Comparison of ENCODE assay signal across 8 cellular contexts in the genomic region with DNA sequence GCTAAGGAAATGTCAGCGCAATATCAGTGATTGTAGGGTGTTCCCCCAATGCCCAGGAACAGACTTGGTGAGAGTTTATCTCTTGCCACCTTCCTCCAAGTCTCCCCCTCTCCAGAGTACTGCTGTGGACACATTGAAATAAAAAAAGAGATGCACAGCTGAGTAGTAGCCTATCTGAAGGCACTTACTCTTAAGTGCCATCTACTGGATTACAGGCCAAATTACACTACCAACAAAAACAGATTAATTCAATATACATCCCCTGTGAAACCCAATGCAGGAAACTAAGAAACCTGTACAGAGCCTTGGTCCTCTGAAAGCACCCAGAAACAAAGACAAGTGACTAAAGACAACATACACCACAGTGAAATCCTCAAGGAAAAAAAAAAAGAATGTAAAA.
DNase-seq lines count a peak whose midpoint lies in the region; ATAC-seq and TF ChIP-seq lines count a peak whose summit lies in the region.

No MANE protein-coding gene starts in this region.

- no peak overlapping the region for H3K4me3 Mint-ChIP-seq in CD4-positive, alpha-beta T cell

- H3K9me3 Mint-ChIP-seq in CD4-positive, alpha-beta T cell = no peaks in the 10 kb centered on the region

- DNase-seq in Kasumi-1 (lab: John Stamatoyannopoulos, UW) (peak; percentile 45 to 49), cerebellar cortex (ENCODE audit: low spot score) (peak; percentile 1), cerebellar nuclear complex (lab: John Stamatoyannopoulos, UW) (no peak)
- no peak for DNase-seq in activated effector memory CD4-positive, alpha-beta T cell treated with anti-CD3 and anti-CD28 coated beads, Interleukin-2, amount 50 U/mL, for 16 hours
- no peak for DNase-seq in CD4-positive, alpha-beta T cell

- no peaks in the 10 kb centered on the region for H3K27me3 ChIP-seq in CD4-positive, alpha-beta T cell (ENCODE audit: control insufficient read depth, insufficient read depth, low read length)

- ATAC-seq in GM18861 (IDR thresholded peaks at IDR 0.05; ENCODE audit: unreplicated experiment) = peak; percentile 70
- ATAC-seq in activated CD4-positive, CD25-positive, alpha-beta regulatory T cell treated with anti-CD3 and anti-CD28 coated beads, Interleukin-2, amount 50 U/mL, for 24 hours = no peak
- ATAC-seq in CD4-positive, alpha-beta T cell (ENCODE audit: poor library complexity) = no peak

- no peaks in the 10 kb centered on the region for H3K4me1 Mint-ChIP-seq in CD4-positive, alpha-beta T cell (ENCODE audit: low read depth)

- peaks cover 4% of the 10 kb centered on the region for H3K27me3 Mint-ChIP-seq in CD4-positive, alpha-beta T cell

- CTCF ChIA-PET in CD4-positive, alpha-beta T cell (lab: Charles Lee) = no interaction called here

- peak; percentile 69 for TF ChIP-seq CTCF in 22Rv1 (IDR thresholded peaks at IDR 0.05)
- TF ChIP-seq CTCF in CD4-positive, alpha-beta T cell (IDR thresholded peaks at IDR 0.05) = no peak

- H3K27ac Mint-ChIP-seq in CD4-positive, alpha-beta T cell = no peak overlapping the region

- no peak overlapping the region for H3K27ac ChIP-seq in 22Rv1
- H3K27ac ChIP-seq in CD4-positive, alpha-beta T cell (ENCODE audit: low read depth, low read length) = no peak overlapping the region

- no peaks in the 10 kb centered on the region for H3K9me3 ChIP-seq in CD4-positive, alpha-beta T cell (ENCODE audit: control insufficient read depth, low read length)

- POLR2A ChIA-PET in CD4-positive, alpha-beta T cell (lab: Charles Lee) = no interaction called here

- intact Hi-C loops in CD4-positive, alpha-beta T cell (cut with DNase I, micrococcal nuclease) = no loop called here

- no peaks in the 10 kb centered on the region for H3K36me3 Mint-ChIP-seq in CD4-positive, alpha-beta T cell (ENCODE audit: low read depth)

Comparison
In these comparisons a context has a peak if more than half of its experiments do, and no peak if none do; other contexts are left out.
1. DNase-seq: peak in Kasumi-1 (2 of 2) and cerebellar cortex (single experiment); none in cerebellar nuclear complex (0 of 2), activated effector memory CD4-positive, alpha-beta T cell treated with anti-CD3 and anti-CD28 coated beads, Interleukin-2, amount 50 U/mL, for 16 hours (single experiment) and CD4-positive, alpha-beta T cell (0 of 10).